Comparison of ENCODE assay signal across 11 cellular contexts in the genomic region with DNA sequence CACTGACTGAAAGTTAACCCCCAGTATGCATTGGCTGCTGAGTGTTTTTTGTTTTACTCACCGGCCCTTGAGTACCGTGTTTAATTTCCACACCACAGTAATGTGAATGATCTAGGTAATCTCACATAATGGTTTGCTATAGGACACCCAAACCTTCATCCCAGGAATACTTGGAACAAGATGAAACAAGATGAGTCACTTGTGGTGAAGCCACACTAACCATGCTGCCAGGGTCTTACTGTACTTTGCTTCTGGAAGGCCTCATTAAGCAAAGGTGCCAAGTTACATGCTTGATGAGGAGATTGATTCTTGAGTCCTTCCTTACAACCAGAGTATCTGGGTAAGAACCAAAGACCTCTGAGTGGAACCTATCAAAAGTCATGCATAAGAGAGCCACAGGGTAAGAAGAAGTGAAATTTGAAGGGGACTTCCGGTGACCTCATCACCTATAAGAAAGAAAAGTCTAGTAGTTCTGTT.
DNase-seq lines count a peak whose midpoint lies in the region; ATAC-seq lines count a peak whose summit lies in the region.
"Had no signal": no experiment of that assay in that cellular context is flagged by ENCODE, and none has a peak within 500 bp of the region (broad histone marks: within the 10 kb centered on the region; RNA-seq: fewer than 3 reads in every experiment).

No MANE protein-coding gene starts in this region.

- peaks cover 5% of the 10 kb centered on the region for H3K9me3 Mint-ChIP-seq in activated naive CD8-positive, alpha-beta T cell treated with anti-CD3 and anti-CD28 coated beads for 36 hours
- no peaks in the 10 kb centered on the region for H3K9me3 Mint-ChIP-seq in stimulated activated memory B cell treated with anti-CD40 and anti-IgM and Interleukin-4, amounts not matched to agents 10 μg/mL and 1 μg/mL and 100 μg/mL, for 72 hours

- H3K4me3 ChIP-seq in H7 (ENCODE audit: insufficient read depth, low read depth, low read length): no peak overlapping the region

- no peaks in the 10 kb centered on the region for H3K27me3 ChIP-seq in H7 (ENCODE audit: control insufficient read depth, insufficient read depth, low read length)

- no peak overlapping the region for H3K4me3 Mint-ChIP-seq in activated naive CD8-positive, alpha-beta T cell treated with anti-CD3 and anti-CD28 coated beads for 36 hours
- no peak overlapping the region for H3K4me3 Mint-ChIP-seq in stimulated activated memory B cell treated with anti-CD40 and anti-IgM and Interleukin-4, amounts not matched to agents 10 μg/mL and 1 μg/mL and 100 μg/mL, for 72 hours

- ATAC-seq in HG03039 (IDR thresholded peaks at IDR 0.05; ENCODE audit: unreplicated experiment): peak; percentile 56
- peak; percentile 92 for ATAC-seq in stimulated activated memory B cell treated with anti-CD40 and anti-IgM and Interleukin-4, amounts not matched to agents 10 μg/mL and 1 μg/mL and 100 μg/mL, for 72 hours
- no peak for ATAC-seq in HG03460 (IDR thresholded peaks at IDR 0.05; ENCODE audit: unreplicated experiment)

- H3K27me3 Mint-ChIP-seq in activated naive CD8-positive, alpha-beta T cell treated with anti-CD3 and anti-CD28 coated beads for 36 hours: no peaks in the 10 kb centered on the region
- H3K27me3 Mint-ChIP-seq in stimulated activated memory B cell treated with anti-CD40 and anti-IgM and Interleukin-4, amounts not matched to agents 10 μg/mL and 1 μg/mL and 100 μg/mL, for 72 hours: no peaks in the 10 kb centered on the region

- H3K36me3 ChIP-seq in H7 (replicated peaks; ENCODE audit: control insufficient read depth, insufficient read depth, low read length): no peaks in the 10 kb centered on the region

- peaks cover 3% of the 10 kb centered on the region for H3K36me3 Mint-ChIP-seq in activated naive CD8-positive, alpha-beta T cell treated with anti-CD3 and anti-CD28 coated beads for 36 hours
- no peaks in the 10 kb centered on the region for H3K36me3 Mint-ChIP-seq in stimulated activated memory B cell treated with anti-CD40 and anti-IgM and Interleukin-4, amounts not matched to agents 10 μg/mL and 1 μg/mL and 100 μg/mL, for 72 hours

- DNase-seq in activated T-cell treated with anti-CD3 and anti-CD28 coated beads for 24 hours (ENCODE audit: low read depth) (peak; percentile 0), H7 (no peak), hippocampal formation (lab: John Stamatoyannopoulos, UW) (no peak)
- DNase-seq in activated T-cell treated with anti-CD3 and anti-CD28 coated beads, Interleukin-2, amount 50 U/mL, for 48 hours: no peak
- DNase-seq in activated naive CD8-positive, alpha-beta T cell treated with anti-CD3 and anti-CD28 coated beads for 36 hours: peak; percentile 18
- DNase-seq: central memory CD4-positive, alpha-beta T cell; islet precursor cell; NCI-H1417 treated with DMSO at 0.1 percent for 48 hours had no signal

- H3K27ac Mint-ChIP-seq in activated naive CD8-positive, alpha-beta T cell treated with anti-CD3 and anti-CD28 coated beads for 36 hours: peak overlapping the region; percentile 46
- no peak overlapping the region for H3K27ac Mint-ChIP-seq in stimulated activated memory B cell treated with anti-CD40 and anti-IgM and Interleukin-4, amounts not matched to agents 10 μg/mL and 1 μg/mL and 100 μg/mL, for 72 hours

- H3K4me1 Mint-ChIP-seq in activated naive CD8-positive, alpha-beta T cell treated with anti-CD3 and anti-CD28 coated beads for 36 hours: peaks cover 19% of the 10 kb centered on the region
- peaks cover 17% of the 10 kb centered on the region for H3K4me1 Mint-ChIP-seq in stimulated activated memory B cell treated with anti-CD40 and anti-IgM and Interleukin-4, amounts not matched to agents 10 μg/mL and 1 μg/mL and 100 μg/mL, for 72 hours

Comparison
In these comparisons a context has a peak if more than half of its experiments do, and no peak if none do; other contexts are left out.
1. DNase-seq: peak in activated T-cell treated with anti-CD3 and anti-CD28 coated beads for 24 hours (single experiment) and activated naive CD8-positive, alpha-beta T cell treated with anti-CD3 and anti-CD28 coated beads for 36 hours (single experiment); none in activated T-cell treated with anti-CD3 and anti-CD28 coated beads, Interleukin-2, amount 50 U/mL, for 48 hours (0 of 2), H7 (single experiment) and hippocampal formation (0 of 2).